Comparison of ENCODE assay signal across 1 cellular context in the genomic region with DNA sequence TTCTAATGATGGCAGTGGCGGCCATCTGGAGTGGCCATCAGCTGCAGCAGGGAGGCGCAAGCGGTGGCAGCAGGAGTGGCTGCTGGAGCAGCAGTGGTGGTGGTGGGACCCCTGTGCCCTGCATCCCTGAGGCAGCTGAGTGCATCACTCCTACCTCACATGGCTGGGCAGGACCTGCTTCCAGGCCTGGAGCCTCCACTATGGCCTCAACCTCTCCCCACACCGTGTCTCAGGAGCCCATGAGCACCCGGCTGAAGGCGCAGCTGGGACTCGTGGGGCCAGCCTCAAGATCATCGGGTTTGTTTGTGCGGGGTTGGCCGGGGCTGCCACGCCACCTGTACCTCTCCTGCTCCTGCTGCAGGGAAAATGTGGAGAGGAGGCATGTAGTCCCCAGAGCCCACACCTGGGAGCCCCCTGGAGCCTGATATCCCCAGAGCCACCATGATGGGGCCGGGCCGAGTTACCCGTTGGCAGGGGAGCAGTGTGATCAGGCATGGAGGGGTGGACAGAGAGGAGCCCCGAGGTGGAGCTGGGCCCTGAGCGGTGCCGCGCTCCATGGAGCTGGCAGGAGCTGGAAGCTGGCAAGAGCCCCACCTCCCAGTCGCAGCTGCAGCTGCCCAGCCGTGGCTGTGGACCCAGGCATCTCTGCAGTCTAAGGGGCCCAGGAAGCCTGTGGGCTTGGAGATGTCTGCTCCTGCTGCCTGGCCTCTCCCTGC.
TF ChIP-seq lines count a peak whose summit lies in the region.

No MANE protein-coding gene starts in this region.

TF ChIP-seq in IMR-90, 13 proteins besides CTCF, POLR2A, EP300 and RAD21:
- TF ChIP-seq SMC3 (IDR thresholded peaks at IDR 0.05; ENCODE audit: low read depth, low read length), result no peak
- TF ChIP-seq, protein P1, sequence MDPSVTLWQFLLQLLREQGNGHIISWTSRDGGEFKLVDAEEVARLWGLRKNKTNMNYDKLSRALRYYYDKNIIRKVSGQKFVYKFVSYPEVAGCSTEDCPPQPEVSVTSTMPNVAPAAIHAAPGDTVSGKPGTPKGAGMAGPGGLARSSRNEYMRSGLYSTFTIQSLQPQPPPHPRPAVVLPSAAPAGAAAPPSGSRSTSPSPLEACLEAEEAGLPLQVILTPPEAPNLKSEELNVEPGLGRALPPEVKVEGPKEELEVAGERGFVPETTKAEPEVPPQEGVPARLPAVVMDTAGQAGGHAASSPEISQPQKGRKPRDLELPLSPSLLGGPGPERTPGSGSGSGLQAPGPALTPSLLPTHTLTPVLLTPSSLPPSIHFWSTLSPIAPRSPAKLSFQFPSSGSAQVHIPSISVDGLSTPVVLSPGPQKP (IDR thresholded peaks at IDR 0.05; ENCODE audit: borderline replicate concordance, low read depth, low read length), result no peak
- TF ChIP-seq MAZ (IDR thresholded peaks at IDR 0.05; ENCODE audit: borderline replicate concordance, low read depth, low read length), result no peak
- no peak for TF ChIP-seq MXI1 (IDR thresholded peaks at IDR 0.05; ENCODE audit: borderline replicate concordance, low read depth, low read length)
- TF ChIP-seq, protein P2, sequence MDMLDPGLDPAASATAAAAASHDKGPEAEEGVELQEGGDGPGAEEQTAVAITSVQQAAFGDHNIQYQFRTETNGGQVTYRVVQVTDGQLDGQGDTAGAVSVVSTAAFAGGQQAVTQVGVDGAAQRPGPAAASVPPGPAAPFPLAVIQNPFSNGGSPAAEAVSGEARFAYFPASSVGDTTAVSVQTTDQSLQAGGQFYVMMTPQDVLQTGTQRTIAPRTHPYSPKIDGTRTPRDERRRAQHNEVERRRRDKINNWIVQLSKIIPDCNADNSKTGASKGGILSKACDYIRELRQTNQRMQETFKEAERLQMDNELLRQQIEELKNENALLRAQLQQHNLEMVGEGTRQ (IDR thresholded peaks at IDR 0.05; ENCODE audit: low read depth, low read length), result no peak
- TF ChIP-seq FOS (IDR thresholded peaks at IDR 0.05; ENCODE audit: low read depth, low read length), result no peak
- TF ChIP-seq BHLHE40 (IDR thresholded peaks at IDR 0.05; ENCODE audit: low read depth, low read length), result no peak
- no peak for TF ChIP-seq CEBPB (IDR thresholded peaks at IDR 0.05; ENCODE audit: low read depth, low read length)
- TF ChIP-seq CHD1 (IDR thresholded peaks at IDR 0.05; ENCODE audit: low read depth, low read length), result no peak
- TF ChIP-seq NFE2L2 (IDR thresholded peaks at IDR 0.05; ENCODE audit: low read depth, low read length), result no peak
- TF ChIP-seq RCOR1 (IDR thresholded peaks at IDR 0.05; ENCODE audit: insufficient replicate concordance, low read length), result no peak
